In the genomic region with DNA sequence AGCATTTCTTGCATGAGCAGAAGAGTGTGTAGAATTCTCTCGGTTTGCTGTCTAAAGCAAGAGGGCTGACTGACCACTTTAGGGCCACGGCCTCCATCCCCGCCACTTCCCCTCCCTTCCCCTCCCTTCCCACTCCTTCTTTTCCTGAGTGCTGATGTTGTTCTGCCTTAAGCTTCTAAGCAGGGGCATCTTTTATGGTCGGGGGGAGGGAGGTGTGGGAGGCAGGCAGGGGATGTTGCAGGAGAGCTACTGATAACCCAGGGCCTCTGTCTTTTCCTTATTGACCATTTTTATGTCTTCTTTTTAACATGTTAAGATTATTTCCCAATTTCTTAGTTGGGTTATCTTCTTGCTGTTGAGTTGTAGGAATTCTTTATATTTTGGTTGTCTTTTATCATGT, we compare ENCODE assay signal across 1 cellular context.
TF ChIP-seq lines count a peak whose summit lies in the region.

No MANE protein-coding gene starts in this region.

TF ChIP-seq in K562, 482 proteins besides CTCF, POLR2A, EP300 and RAD21:
- TF ChIP-seq, protein P1, sequence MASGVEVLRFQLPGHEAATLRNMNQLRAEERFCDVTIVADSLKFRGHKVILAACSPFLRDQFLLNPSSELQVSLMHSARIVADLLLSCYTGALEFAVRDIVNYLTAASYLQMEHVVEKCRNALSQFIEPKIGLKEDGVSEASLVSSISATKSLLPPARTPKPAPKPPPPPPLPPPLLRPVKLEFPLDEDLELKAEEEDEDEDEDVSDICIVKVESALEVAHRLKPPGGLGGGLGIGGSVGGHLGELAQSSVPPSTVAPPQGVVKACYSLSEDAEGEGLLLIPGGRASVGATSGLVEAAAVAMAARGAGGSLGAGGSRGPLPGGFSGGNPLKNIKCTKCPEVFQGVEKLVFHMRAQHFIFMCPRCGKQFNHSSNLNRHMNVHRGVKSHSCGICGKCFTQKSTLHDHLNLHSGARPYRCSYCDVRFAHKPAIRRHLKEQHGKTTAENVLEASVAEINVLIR (CRISPR knock-in tag; IDR thresholded peaks at IDR 0.05) = no peak
- TF ChIP-seq ZNF41 (CRISPR knock-in tag; conservative IDR thresholded peaks at IDR 0.05) = no peak
- TF ChIP-seq, protein P2, sequence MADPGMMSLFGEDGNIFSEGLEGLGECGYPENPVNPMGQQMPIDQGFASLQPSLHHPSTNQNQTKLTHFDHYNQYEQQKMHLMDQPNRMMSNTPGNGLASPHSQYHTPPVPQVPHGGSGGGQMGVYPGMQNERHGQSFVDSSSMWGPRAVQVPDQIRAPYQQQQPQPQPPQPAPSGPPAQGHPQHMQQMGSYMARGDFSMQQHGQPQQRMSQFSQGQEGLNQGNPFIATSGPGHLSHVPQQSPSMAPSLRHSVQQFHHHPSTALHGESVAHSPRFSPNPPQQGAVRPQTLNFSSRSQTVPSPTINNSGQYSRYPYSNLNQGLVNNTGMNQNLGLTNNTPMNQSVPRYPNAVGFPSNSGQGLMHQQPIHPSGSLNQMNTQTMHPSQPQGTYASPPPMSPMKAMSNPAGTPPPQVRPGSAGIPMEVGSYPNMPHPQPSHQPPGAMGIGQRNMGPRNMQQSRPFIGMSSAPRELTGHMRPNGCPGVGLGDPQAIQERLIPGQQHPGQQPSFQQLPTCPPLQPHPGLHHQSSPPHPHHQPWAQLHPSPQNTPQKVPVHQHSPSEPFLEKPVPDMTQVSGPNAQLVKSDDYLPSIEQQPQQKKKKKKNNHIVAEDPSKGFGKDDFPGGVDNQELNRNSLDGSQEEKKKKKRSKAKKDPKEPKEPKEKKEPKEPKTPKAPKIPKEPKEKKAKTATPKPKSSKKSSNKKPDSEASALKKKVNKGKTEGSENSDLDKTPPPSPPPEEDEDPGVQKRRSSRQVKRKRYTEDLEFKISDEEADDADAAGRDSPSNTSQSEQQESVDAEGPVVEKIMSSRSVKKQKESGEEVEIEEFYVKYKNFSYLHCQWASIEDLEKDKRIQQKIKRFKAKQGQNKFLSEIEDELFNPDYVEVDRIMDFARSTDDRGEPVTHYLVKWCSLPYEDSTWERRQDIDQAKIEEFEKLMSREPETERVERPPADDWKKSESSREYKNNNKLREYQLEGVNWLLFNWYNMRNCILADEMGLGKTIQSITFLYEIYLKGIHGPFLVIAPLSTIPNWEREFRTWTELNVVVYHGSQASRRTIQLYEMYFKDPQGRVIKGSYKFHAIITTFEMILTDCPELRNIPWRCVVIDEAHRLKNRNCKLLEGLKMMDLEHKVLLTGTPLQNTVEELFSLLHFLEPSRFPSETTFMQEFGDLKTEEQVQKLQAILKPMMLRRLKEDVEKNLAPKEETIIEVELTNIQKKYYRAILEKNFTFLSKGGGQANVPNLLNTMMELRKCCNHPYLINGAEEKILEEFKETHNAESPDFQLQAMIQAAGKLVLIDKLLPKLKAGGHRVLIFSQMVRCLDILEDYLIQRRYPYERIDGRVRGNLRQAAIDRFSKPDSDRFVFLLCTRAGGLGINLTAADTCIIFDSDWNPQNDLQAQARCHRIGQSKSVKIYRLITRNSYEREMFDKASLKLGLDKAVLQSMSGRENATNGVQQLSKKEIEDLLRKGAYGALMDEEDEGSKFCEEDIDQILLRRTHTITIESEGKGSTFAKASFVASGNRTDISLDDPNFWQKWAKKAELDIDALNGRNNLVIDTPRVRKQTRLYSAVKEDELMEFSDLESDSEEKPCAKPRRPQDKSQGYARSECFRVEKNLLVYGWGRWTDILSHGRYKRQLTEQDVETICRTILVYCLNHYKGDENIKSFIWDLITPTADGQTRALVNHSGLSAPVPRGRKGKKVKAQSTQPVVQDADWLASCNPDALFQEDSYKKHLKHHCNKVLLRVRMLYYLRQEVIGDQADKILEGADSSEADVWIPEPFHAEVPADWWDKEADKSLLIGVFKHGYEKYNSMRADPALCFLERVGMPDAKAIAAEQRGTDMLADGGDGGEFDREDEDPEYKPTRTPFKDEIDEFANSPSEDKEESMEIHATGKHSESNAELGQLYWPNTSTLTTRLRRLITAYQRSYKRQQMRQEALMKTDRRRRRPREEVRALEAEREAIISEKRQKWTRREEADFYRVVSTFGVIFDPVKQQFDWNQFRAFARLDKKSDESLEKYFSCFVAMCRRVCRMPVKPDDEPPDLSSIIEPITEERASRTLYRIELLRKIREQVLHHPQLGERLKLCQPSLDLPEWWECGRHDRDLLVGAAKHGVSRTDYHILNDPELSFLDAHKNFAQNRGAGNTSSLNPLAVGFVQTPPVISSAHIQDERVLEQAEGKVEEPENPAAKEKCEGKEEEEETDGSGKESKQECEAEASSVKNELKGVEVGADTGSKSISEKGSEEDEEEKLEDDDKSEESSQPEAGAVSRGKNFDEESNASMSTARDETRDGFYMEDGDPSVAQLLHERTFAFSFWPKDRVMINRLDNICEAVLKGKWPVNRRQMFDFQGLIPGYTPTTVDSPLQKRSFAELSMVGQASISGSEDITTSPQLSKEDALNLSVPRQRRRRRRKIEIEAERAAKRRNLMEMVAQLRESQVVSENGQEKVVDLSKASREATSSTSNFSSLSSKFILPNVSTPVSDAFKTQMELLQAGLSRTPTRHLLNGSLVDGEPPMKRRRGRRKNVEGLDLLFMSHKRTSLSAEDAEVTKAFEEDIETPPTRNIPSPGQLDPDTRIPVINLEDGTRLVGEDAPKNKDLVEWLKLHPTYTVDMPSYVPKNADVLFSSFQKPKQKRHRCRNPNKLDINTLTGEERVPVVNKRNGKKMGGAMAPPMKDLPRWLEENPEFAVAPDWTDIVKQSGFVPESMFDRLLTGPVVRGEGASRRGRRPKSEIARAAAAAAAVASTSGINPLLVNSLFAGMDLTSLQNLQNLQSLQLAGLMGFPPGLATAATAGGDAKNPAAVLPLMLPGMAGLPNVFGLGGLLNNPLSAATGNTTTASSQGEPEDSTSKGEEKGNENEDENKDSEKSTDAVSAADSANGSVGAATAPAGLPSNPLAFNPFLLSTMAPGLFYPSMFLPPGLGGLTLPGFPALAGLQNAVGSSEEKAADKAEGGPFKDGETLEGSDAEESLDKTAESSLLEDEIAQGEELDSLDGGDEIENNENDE (IDR thresholded peaks at IDR 0.05; ENCODE audit: low read depth, low read length) = no peak
- TF ChIP-seq TCF7L2 (IDR thresholded peaks at IDR 0.05; ENCODE audit: low read depth, low read length) = no peak
- TF ChIP-seq ASH1L (IDR thresholded peaks at IDR 0.05; ENCODE audit: borderline replicate concordance, low read depth, partially characterized antibody) = peak; percentile 24
- TF ChIP-seq, protein P3, sequence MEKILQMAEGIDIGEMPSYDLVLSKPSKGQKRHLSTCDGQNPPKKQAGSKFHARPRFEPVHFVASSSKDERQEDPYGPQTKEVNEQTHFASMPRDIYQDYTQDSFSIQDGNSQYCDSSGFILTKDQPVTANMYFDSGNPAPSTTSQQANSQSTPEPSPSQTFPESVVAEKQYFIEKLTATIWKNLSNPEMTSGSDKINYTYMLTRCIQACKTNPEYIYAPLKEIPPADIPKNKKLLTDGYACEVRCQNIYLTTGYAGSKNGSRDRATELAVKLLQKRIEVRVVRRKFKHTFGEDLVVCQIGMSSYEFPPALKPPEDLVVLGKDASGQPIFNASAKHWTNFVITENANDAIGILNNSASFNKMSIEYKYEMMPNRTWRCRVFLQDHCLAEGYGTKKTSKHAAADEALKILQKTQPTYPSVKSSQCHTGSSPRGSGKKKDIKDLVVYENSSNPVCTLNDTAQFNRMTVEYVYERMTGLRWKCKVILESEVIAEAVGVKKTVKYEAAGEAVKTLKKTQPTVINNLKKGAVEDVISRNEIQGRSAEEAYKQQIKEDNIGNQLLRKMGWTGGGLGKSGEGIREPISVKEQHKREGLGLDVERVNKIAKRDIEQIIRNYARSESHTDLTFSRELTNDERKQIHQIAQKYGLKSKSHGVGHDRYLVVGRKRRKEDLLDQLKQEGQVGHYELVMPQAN (IDR thresholded peaks at IDR 0.05; ENCODE audit: borderline replicate concordance) = no peak
- TF ChIP-seq CBFA2T2 (conservative IDR thresholded peaks at IDR 0.05) = 0 out of 2 replicates have a peak, but pooled peaks have one; percentile 16
- peak; percentile 22; the same call in 1 of the 2 replicates for TF ChIP-seq ZBTB7A (IDR thresholded peaks at IDR 0.05; ENCODE audit: borderline replicate concordance, control insufficient read depth, low read depth, low read length)
- no peak for TF ChIP-seq ZNF444 (CRISPR knock-in tag; IDR thresholded peaks at IDR 0.05)
- TF ChIP-seq, protein P4, sequence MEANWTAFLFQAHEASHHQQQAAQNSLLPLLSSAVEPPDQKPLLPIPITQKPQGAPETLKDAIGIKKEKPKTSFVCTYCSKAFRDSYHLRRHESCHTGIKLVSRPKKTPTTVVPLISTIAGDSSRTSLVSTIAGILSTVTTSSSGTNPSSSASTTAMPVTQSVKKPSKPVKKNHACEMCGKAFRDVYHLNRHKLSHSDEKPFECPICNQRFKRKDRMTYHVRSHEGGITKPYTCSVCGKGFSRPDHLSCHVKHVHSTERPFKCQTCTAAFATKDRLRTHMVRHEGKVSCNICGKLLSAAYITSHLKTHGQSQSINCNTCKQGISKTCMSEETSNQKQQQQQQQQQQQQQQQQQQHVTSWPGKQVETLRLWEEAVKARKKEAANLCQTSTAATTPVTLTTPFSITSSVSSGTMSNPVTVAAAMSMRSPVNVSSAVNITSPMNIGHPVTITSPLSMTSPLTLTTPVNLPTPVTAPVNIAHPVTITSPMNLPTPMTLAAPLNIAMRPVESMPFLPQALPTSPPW (CRISPR knock-in tag; IDR thresholded peaks at IDR 0.05) = peak; percentile 20; the same call in 1 of the 2 replicates
- TF ChIP-seq POLR2G (IDR thresholded peaks at IDR 0.05; ENCODE audit: low read depth, low read length) = no peak
- TF ChIP-seq TCF3 (CRISPR knock-in tag; IDR thresholded peaks at IDR 0.05) = peak; percentile 10; the same call in 1 of the 2 replicates
- peak; percentile 26 for TF ChIP-seq EGR1 (conservative IDR thresholded peaks at IDR 0.05)
- TF ChIP-seq RCOR1 (IDR thresholded peaks at IDR 0.05; ENCODE audit: borderline replicate concordance in 1 of 2, low read depth in 2 of 2, low read length in 2 of 2) = peak in 1 of 2 experiments; percentile 67; a peak in 1 of 4 replicates
- TF ChIP-seq CBFA2T3 (IDR thresholded peaks at IDR 0.05) = peak; percentile 60
- peak; percentile 41; the same call in 1 of the 2 replicates for TF ChIP-seq ARID1B (IDR thresholded peaks at IDR 0.05)
- TF ChIP-seq ZNF695 (CRISPR knock-in tag; IDR thresholded peaks at IDR 0.05) = no peak
- TF ChIP-seq ZNF184 (CRISPR knock-in tag; IDR thresholded peaks at IDR 0.05) = no peak
